2 cellular contexts compared by ENCODE assay signal in genomic region chr13:99990045-99990977, GRCh38.
TF ChIP-seq lines count a peak whose summit lies in the region.

No MANE protein-coding gene starts in this region.

TF ChIP-seq in SK-N-SH, 30 proteins besides CTCF, POLR2A, EP300 and RAD21:
- no peak for TF ChIP-seq CHD2 (IDR thresholded peaks at IDR 0.05; ENCODE audit: low read length, partially characterized antibody)
- no peak for TF ChIP-seq GATA2 (CRISPR knock-in tag; IDR thresholded peaks at IDR 0.05)
- 0 out of 2 replicates have a peak, but pooled peaks have one; percentile 9 for TF ChIP-seq ELF1 (IDR thresholded peaks at IDR 0.05)
- no peak for TF ChIP-seq RXRA (IDR thresholded peaks at IDR 0.05; ENCODE audit: borderline replicate concordance, low read depth)
- no peak for TF ChIP-seq FOXJ3 (CRISPR knock-in tag; IDR thresholded peaks at IDR 0.05)
- TF ChIP-seq EZH2phosphoT487 (IDR thresholded peaks at IDR 0.05; ENCODE audit: borderline replicate concordance, low read depth): peak; percentile 49; the same call in 1 of the 2 replicates
- no peak for TF ChIP-seq RFX5 (IDR thresholded peaks at IDR 0.05; ENCODE audit: low read length)
- no peak for TF ChIP-seq USF1 (IDR thresholded peaks at IDR 0.05; ENCODE audit: borderline replicate concordance, low read depth)
- TF ChIP-seq RCOR1 (IDR thresholded peaks at IDR 0.05; ENCODE audit: low read length): no peak

TF ChIP-seq in H1, 55 proteins besides CTCF, POLR2A, EP300 and RAD21:
- TF ChIP-seq RBBP5 (IDR thresholded peaks at IDR 0.05; ENCODE audit: borderline replicate concordance, low read depth, low read length) (0 out of 2 replicates have a peak, but pooled peaks have one; percentile 32), CBX8 (IDR thresholded peaks at IDR 0.05; ENCODE audit: borderline replicate concordance, low read depth, low read length) (no peak), BACH1 (IDR thresholded peaks at IDR 0.05; ENCODE audit: low read length) (peak; percentile 24), GABPA (IDR thresholded peaks at IDR 0.05; ENCODE audit: borderline replicate concordance, insufficient read depth, low read length) (no peak), KDM4A (IDR thresholded peaks at IDR 0.05; ENCODE audit: low read depth, low read length, severe bottlenecking) (peak; percentile 53), SP2 (IDR thresholded peaks at IDR 0.05; ENCODE audit: low read length) (no peak), POU5F1 (IDR thresholded peaks at IDR 0.05; ENCODE audit: low read depth, low read length) (no peak), POLR2AphosphoS5 (IDR thresholded peaks at IDR 0.05; ENCODE audit: low read depth, low read length) (no peak), CTBP2 (IDR thresholded peaks at IDR 0.05; ENCODE audit: borderline replicate concordance, insufficient read depth, insufficient read length, low read length) (no peak), SIX5 (IDR thresholded peaks at IDR 0.05; ENCODE audit: low read depth, low read length) (no peak), CBX5 (IDR thresholded peaks at IDR 0.05; ENCODE audit: low read depth, low read length) (no peak), BCL11A (IDR thresholded peaks at IDR 0.05; ENCODE audit: low read depth in 2 of 2, low read length in 2 of 2) (no peak), SP1 (IDR thresholded peaks at IDR 0.05; ENCODE audit: low read depth, low read length) (no peak), SP4 (IDR thresholded peaks at IDR 0.05; ENCODE audit: low read length) (no peak), EGR1 (IDR thresholded peaks at IDR 0.05; ENCODE audit: borderline replicate concordance, low read depth, low read length) (no peak), MAX (IDR thresholded peaks at IDR 0.05) (peak; percentile 72), HDAC2 (IDR thresholded peaks at IDR 0.05; ENCODE audit: borderline replicate concordance in 1 of 2, low read depth in 2 of 2, low read length in 2 of 2) (peak in 1 of 2 experiments; percentile 71; a peak in 1 of 4 replicates), HDAC6 (IDR thresholded peaks at IDR 0.05; ENCODE audit: low read depth, low read length) (no peak), TBP (IDR thresholded peaks at IDR 0.05; ENCODE audit: low read depth, low read length) (no peak), E2F6 (IDR thresholded peaks at IDR 0.05) (no peak), SIN3A (conservative IDR thresholded peaks at IDR 0.05 in 1 of 2, IDR thresholded peaks at IDR 0.05 in 1 of 2; ENCODE audit: low read depth in 1 of 2, low read length in 2 of 2) (0 out of 4 replicates have a peak, but pooled peaks of 1 of the 2 experiments have one; percentile 41), ASH2L (IDR thresholded peaks at IDR 0.05; ENCODE audit: low read length) (no peak), CHD2 (IDR thresholded peaks at IDR 0.05; ENCODE audit: low read length) (no peak), CHD7 (IDR thresholded peaks at IDR 0.05; ENCODE audit: insufficient replicate concordance, low read length) (no peak), CREB1 (IDR thresholded peaks at IDR 0.05) (0 out of 2 replicates have a peak, but pooled peaks have one; percentile 18)
TF ChIP-seq in H1: peak in this region for 7.
